ENCODE assay signal across 30 cellular contexts in genomic region chr15:72566973-72567372, GRCh38.
DNase-seq lines count a peak whose midpoint lies in the region; FAIRE-seq and TF ChIP-seq lines count a peak whose summit lies in the region.
"Had no signal": no experiment of that assay in that cellular context is flagged by ENCODE, and none has a peak within 500 bp of the region (broad histone marks: within the 10 kb centered on the region; RNA-seq: fewer than 3 reads in every experiment).

No MANE protein-coding gene starts in this region.

- H3K27me3 Mint-ChIP-seq in activated CD4-positive, alpha-beta T cell treated with anti-CD3 and anti-CD28 coated beads, Interleukin-2, amount 10 ng/mL, durations not matched to agents 7 days and 5 days, result no peaks in the 10 kb centered on the region
- H3K27me3 Mint-ChIP-seq: CD4-positive, alpha-beta memory T cell had no signal

- intact Hi-C loops in spleen (cut with DNase I; ENCODE audit: low total_unique reads), result no loop called here

- no peak overlapping the region for H3K4me3 ChIP-seq in spleen
- H3K4me3 ChIP-seq: A549, PC-9 had no signal

- DNase-seq in D721Med (ENCODE audit: insufficient read length, low spot score), result no peak
- no peak for DNase-seq in RCC 7860 (ENCODE audit: low spot score)
- peak; percentile 23 for DNase-seq in kidney tubule cell (ENCODE audit: low spot score)
- DNase-seq in activated CD4-positive, alpha-beta T cell treated with anti-CD3 and anti-CD28 coated beads, Interleukin-2, amount 50 U/mL, for 4 hours, result no peak
- no peak for DNase-seq in spleen
- no peak for DNase-seq in activated CD4-positive, alpha-beta T cell treated with anti-CD3 and anti-CD28 coated beads, Interleukin-2, amount 10 ng/mL, durations not matched to agents 7 days and 5 days
- DNase-seq: C1 segment of cervical spinal cord; Caco-2; CD4-positive, alpha-beta memory T cell; DMS79 treated with DMSO at 0.1 percent for 48 hours; GF-D8; GOT3; HCEC 1CT; IMR-90; KG1; NCI-H1048; NCI-H1417; NCI-H1694; NCI-H2029 treated with DMSO at 0.1 percent for 48 hours; NCI-H2171; NCI-H226; NCI-H510A; NCI-H69; NK-92 treated with Interleukin-12 subunit alpha and Interleukin-12 subunit beta, amount 100 ng/mL, for 24 hours; PC-9; RPMI8226; SHP77 had no signal

- H3K27ac ChIP-seq in spleen, result no peak overlapping the region
- H3K27ac ChIP-seq: A549, PC-9 had no signal

- H3K4me1 ChIP-seq in spleen, result peaks cover 0 to 11% (median 0%) of the 10 kb centered on the region in 6 donors
- H3K4me1 ChIP-seq: A549 had no signal

- peaks cover 40% of the 10 kb centered on the region for H3K36me3 Mint-ChIP-seq in activated CD4-positive, alpha-beta T cell treated with anti-CD3 and anti-CD28 coated beads, Interleukin-2, amount 10 ng/mL, durations not matched to agents 7 days and 5 days (ENCODE audit: low read depth)

- H3K4me1 Mint-ChIP-seq in activated CD4-positive, alpha-beta T cell treated with anti-CD3 and anti-CD28 coated beads, Interleukin-2, amount 10 ng/mL, durations not matched to agents 7 days and 5 days, result peaks cover 5% of the 10 kb centered on the region

- POLR2A ChIA-PET in activated CD4-positive, alpha-beta T cell treated with anti-CD3 and anti-CD28 coated beads, Interleukin-2, amount 10 ng/mL, durations not matched to agents 7 days and 5 days (lab: Charles Lee), result no interaction called here

- WGBS in spleen, 5 donors, result 85 to 98% (median 92%) methylated on average over 1 of the region's 1 CpG

- H3K4me3 Mint-ChIP-seq in activated CD4-positive, alpha-beta T cell treated with anti-CD3 and anti-CD28 coated beads, Interleukin-2, amount 10 ng/mL, durations not matched to agents 7 days and 5 days, result no peak overlapping the region
- H3K4me3 Mint-ChIP-seq: CD4-positive, alpha-beta memory T cell had no signal

- H3K9me3 Mint-ChIP-seq in activated CD4-positive, alpha-beta T cell treated with anti-CD3 and anti-CD28 coated beads, Interleukin-2, amount 10 ng/mL, durations not matched to agents 7 days and 5 days, result no peaks in the 10 kb centered on the region
- H3K9me3 Mint-ChIP-seq: CD4-positive, alpha-beta memory T cell had no signal

- no peak for TF ChIP-seq POLR2A in spleen (IDR thresholded peaks at IDR 0.05)

- H3K27me3 ChIP-seq in spleen (replicated peaks in 1 of 7), result no peaks in the 10 kb centered on the region

- CTCF ChIA-PET in activated CD4-positive, alpha-beta T cell treated with anti-CD3 and anti-CD28 coated beads, Interleukin-2, amount 10 ng/mL, durations not matched to agents 7 days and 5 days (lab: Charles Lee), result interaction anchor here (0.6 to 1.5 kb wide), 3 partner anchors 14 to 398 kb away, joined by 3 to 4 read pairs (median 3); no protein-coding TSS in a partner anchor

- no peak overlapping the region for H3K27ac Mint-ChIP-seq in activated CD4-positive, alpha-beta T cell treated with anti-CD3 and anti-CD28 coated beads, Interleukin-2, amount 10 ng/mL, durations not matched to agents 7 days and 5 days

- peak; percentile 58 for FAIRE-seq in D721Med (lab: Jason Lieb, UNC)
- peak; percentile 42 for FAIRE-seq in RCC 7860 (lab: Jason Lieb, UNC)
- FAIRE-seq in colon (lab: Jason Lieb, UNC), result peak; percentile 24
- FAIRE-seq: GM12891 had no signal

- TF ChIP-seq CTCF in D721Med (IDR thresholded peaks at IDR 0.05; ENCODE audit: insufficient read depth, missing control alignments), result no peak
- TF ChIP-seq CTCF in spleen (IDR thresholded peaks at IDR 0.05 in 8 of 11, conservative IDR thresholded peaks at IDR 0.05 in 3 of 11), result no peak

- H3K36me3 ChIP-seq in spleen, result peaks cover 0 to 100% (median 51%) of the 10 kb centered on the region in 6 donors

- no peaks in the 10 kb centered on the region for H3K9me3 ChIP-seq in spleen
- H3K9me3 ChIP-seq: A549, Caco-2 had no signal
